In the genomic region with DNA sequence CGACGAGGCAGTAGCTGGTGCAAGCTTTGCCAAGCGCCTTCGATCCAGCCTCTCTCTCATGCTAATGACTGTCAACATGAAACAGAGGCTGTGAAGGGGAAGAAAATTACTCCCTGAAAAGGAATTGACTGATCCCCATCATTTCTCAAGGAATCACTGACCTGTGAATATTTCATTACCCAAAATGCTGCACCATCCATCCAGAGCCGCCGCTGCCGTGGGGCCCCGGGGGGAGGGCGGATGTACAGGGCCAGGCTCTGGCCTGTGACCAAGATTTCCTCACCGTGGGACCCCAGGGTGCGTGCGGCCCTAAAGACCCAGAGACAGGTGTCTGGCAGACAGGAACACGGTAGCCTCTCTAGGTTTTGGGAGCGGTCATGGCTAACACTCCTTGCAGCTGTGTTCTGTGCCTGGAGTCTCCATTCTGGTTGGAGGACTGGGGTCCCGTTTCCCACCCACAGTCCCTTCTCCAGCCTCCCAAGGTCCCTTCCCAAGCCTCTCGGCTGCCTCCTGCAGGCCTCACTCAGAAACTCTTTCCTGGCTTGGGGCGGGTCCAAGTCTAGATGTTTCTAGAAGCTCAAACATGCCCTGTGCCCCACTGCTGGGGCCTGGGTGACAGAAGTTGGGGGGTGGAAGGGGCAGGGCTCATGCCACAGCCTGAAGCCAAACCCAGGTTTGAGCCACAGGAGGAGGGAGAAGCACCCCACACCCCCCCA, we compare ENCODE assay signal across 31 cellular contexts.
DNase-seq lines count a peak whose midpoint lies in the region; ATAC-seq, FAIRE-seq and TF ChIP-seq lines count a peak whose summit lies in the region.
"Had no signal": no experiment of that assay in that cellular context is flagged by ENCODE, and none has a peak within 500 bp of the region (broad histone marks: within the 10 kb centered on the region; RNA-seq: fewer than 3 reads in every experiment).

No MANE protein-coding gene starts in this region.

- no peak for TF ChIP-seq EP300 in K562 (IDR thresholded peaks at IDR 0.05; ENCODE audit: low read length)

- H3K27ac ChIP-seq in K562 (ENCODE audit: extremely low read depth, low read depth, low read length) (no peak overlapping the region), GM23338 (ENCODE audit: low read depth) (no peak overlapping the region)
- H3K27ac ChIP-seq: ascending aorta, colonic mucosa, psoas muscle, RWPE1, SJSA1, transverse colon had no signal

- no peak overlapping the region for H3K9ac ChIP-seq in K562 (ENCODE audit: insufficient read depth in 1 of 2, low read depth in 2 of 2, low read length in 2 of 2)

- H3K9me2 ChIP-seq in GM23338 (ENCODE audit: insufficient read depth), result no peaks in the 10 kb centered on the region

- DNase-seq in DMS79 treated with DMSO at 0.1 percent for 48 hours (lab: John Stamatoyannopoulos, UW) (peak; percentile 6), DMS79 (lab: John Stamatoyannopoulos, UW) (no peak), HFFc6 (no peak), K562 (ENCODE audit: extremely low read depth in 1 of 4, low spot score in 3 of 4) (peak in 1 of 4 experiments; percentile 9), retinal pigment epithelial cell (ENCODE audit: low read depth) (no peak), GM23338 (ENCODE audit: low spot score) (no peak)
- no peak for DNase-seq in stimulated activated CD4-positive, alpha-beta T cell treated with anti-CD3 and anti-CD28 coated beads, Interleukin-12 subunit alpha, Interleukin-12 subunit beta, amount 100 ng/mL, for 4 hours
- DNase-seq: 8988T; activated B cell treated with CpG ODN at 0.5 μM for 24 hours; activated CD4-positive, alpha-beta T cell treated with anti-CD3 and anti-CD28 coated beads, Interleukin-2, amount 50 U/mL, for 4 hours; activated CD8-positive, alpha-beta memory T cell treated with anti-CD3 and anti-CD28 coated beads, Interleukin-2, amount 10 ng/mL, durations not matched to agents 7 days and 5 days; activated gamma-delta T cell; activated naive CD8-positive, alpha-beta T cell treated with anti-CD3 and anti-CD28 coated beads for 36 hours; activated T-cell treated with anti-CD3 and anti-CD28 coated beads, Interleukin-2, amount 50 U/mL, for 4 hours; colonic mucosa; DMS153; effector CD4-positive, alpha-beta T cell; hypothalamus; mucosa of descending colon; natural killer cell; NCI-H1436; NCI-H774; OCI-M1; psoas muscle; stimulated activated CD4-positive, alpha-beta T cell treated with anti-CD3 and anti-CD28 coated beads, Interleukin-15, amount 100 ng/mL, for 24 hours; transverse colon had no signal

- no peaks in the 10 kb centered on the region for H3F3A ChIP-seq in GM23338 (replicated peaks; ENCODE audit: low read depth)

- peaks cover 8% of the 10 kb centered on the region for H4K20me1 ChIP-seq in K562 (replicated peaks; ENCODE audit: control insufficient read depth, insufficient read depth, low read length)
- no peaks in the 10 kb centered on the region for H4K20me1 ChIP-seq in GM23338 (replicated peaks; ENCODE audit: insufficient read depth)

- TF ChIP-seq CTCF in HFFc6 (IDR thresholded peaks at IDR 0.05) (peak; percentile 29), K562 (IDR thresholded peaks at IDR 0.05 in 2 of 3, conservative IDR thresholded peaks at IDR 0.05 in 1 of 3; ENCODE audit: insufficient read depth in 2 of 3, low read depth in 1 of 3, low read length in 3 of 3) (peak; percentile 41 to 58 (median 44); a peak in 5 of 6 replicates), retinal pigment epithelial cell (conservative IDR thresholded peaks at IDR 0.05; ENCODE audit: low read depth, low read length) (peak; percentile 12), GM23338 (conservative IDR thresholded peaks at IDR 0.05; ENCODE audit: low read depth in 2 of 2) (peak in 1 of 2 experiments; percentile 16; a peak in 1 of 4 replicates)

- intact Hi-C loops in K562 (cut with micrococcal nuclease), result no loop called here

- H3K4me2 ChIP-seq in K562 (ENCODE audit: insufficient read depth, low read length), result no peak overlapping the region
- H3K4me2 ChIP-seq in GM23338, result no peak overlapping the region

- ATAC-seq in K562, result peak; percentile 59; the same call in 2 of the 3 replicates
- no peak for ATAC-seq in GM19455 (IDR thresholded peaks at IDR 0.05; ENCODE audit: unreplicated experiment)
- no peak for ATAC-seq in GM23338
- ATAC-seq: activated CD8-positive, alpha-beta memory T cell treated with anti-CD3 and anti-CD28 coated beads, Interleukin-2, amount 10 ng/mL, durations not matched to agents 7 days and 5 days; activated T-cell treated with anti-CD3 and anti-CD28 coated beads, Interleukin-2, amount 50 U/mL, for 4 hours; mucosa of descending colon; natural killer cell; psoas muscle; stimulated activated effector memory CD8-positive, alpha-beta T cell treated with anti-CD3 and anti-CD28 coated beads, Interleukin-12 subunit alpha, Interleukin-12 subunit beta, amount 100 ng/mL, for 72 hours had no signal

- no TSS peak for BruUV-seq in K562 (replicated peaks; lab: Mats Ljungman, UMichigan)

- H3K9me3 ChIP-seq in K562 (replicated peaks; ENCODE audit: control insufficient read depth, insufficient read depth, low read depth, low read length), result no peaks in the 10 kb centered on the region
- H3K9me3 ChIP-seq: ascending aorta, colonic mucosa, mucosa of descending colon, psoas muscle, transverse colon had no signal

- TF ChIP-seq RAD21 in K562 (CRISPR knock-in tag; conservative IDR thresholded peaks at IDR 0.05 in 1 of 2, IDR thresholded peaks at IDR 0.05 in 1 of 2), result no peak; a peak in 1 of 4 replicates

- H3K4me3 ChIP-seq in K562 (no peak overlapping the region), retinal pigment epithelial cell (ENCODE audit: low read length) (no peak overlapping the region), GM23338 (no peak overlapping the region)
- H3K4me3 ChIP-seq: ascending aorta, colonic mucosa, mucosa of descending colon, psoas muscle, SJSA1, transverse colon had no signal

- H3K36me3 Mint-ChIP-seq in HFFc6 (ENCODE audit: low read depth) (no peaks in the 10 kb centered on the region), GM23338 (ENCODE audit: low read depth) (no peaks in the 10 kb centered on the region; the same call in 2 of the 3 replicates)
- H3K36me3 Mint-ChIP-seq: activated CD8-positive, alpha-beta memory T cell treated with anti-CD3 and anti-CD28 coated beads, Interleukin-2, amount 10 ng/mL, durations not matched to agents 7 days and 5 days; activated naive CD8-positive, alpha-beta T cell treated with anti-CD3 and anti-CD28 coated beads for 36 hours; natural killer cell; stimulated activated effector memory CD8-positive, alpha-beta T cell treated with anti-CD3 and anti-CD28 coated beads, Interleukin-12 subunit alpha, Interleukin-12 subunit beta, amount 100 ng/mL, for 72 hours had no signal

- in situ Hi-C loops in K562 (cut with MboI), result no loop called here

- no peaks in the 10 kb centered on the region for H3K79me2 ChIP-seq in K562 (ENCODE audit: control insufficient read depth, insufficient read depth, low read length)
- no peaks in the 10 kb centered on the region for H3K79me2 ChIP-seq in GM23338 (replicated peaks; ENCODE audit: insufficient read depth)

- H3K36me3 ChIP-seq in K562 (ENCODE audit: control insufficient read depth, insufficient read depth, low read length) (no peaks in the 10 kb centered on the region), GM23338 (ENCODE audit: insufficient read depth) (no peaks in the 10 kb centered on the region)
- H3K36me3 ChIP-seq: ascending aorta, colonic mucosa, SJSA1, transverse colon had no signal

- H3K27me3 Mint-ChIP-seq in HFFc6 (ENCODE audit: insufficient read depth) (peaks cover 16% of the 10 kb centered on the region), GM23338 (ENCODE audit: insufficient read depth, low read depth, poor library complexity) (peaks cover 4% of the 10 kb centered on the region)
- H3K27me3 Mint-ChIP-seq: activated CD8-positive, alpha-beta memory T cell treated with anti-CD3 and anti-CD28 coated beads, Interleukin-2, amount 10 ng/mL, durations not matched to agents 7 days and 5 days had no signal

- H3K4me3 Mint-ChIP-seq in HFFc6 (no peak overlapping the region), GM23338 (no peak overlapping the region)
- H3K4me3 Mint-ChIP-seq: activated B cell treated with CpG ODN at 0.5 μM for 24 hours; activated CD8-positive, alpha-beta memory T cell treated with anti-CD3 and anti-CD28 coated beads, Interleukin-2, amount 10 ng/mL, durations not matched to agents 7 days and 5 days; activated naive CD8-positive, alpha-beta T cell treated with anti-CD3 and anti-CD28 coated beads for 36 hours; activated T-cell treated with anti-CD3 and anti-CD28 coated beads, Interleukin-2, amount 50 U/mL, for 4 hours; natural killer cell; stimulated activated effector memory CD8-positive, alpha-beta T cell treated with anti-CD3 and anti-CD28 coated beads, Interleukin-12 subunit alpha, Interleukin-12 subunit beta, amount 100 ng/mL, for 72 hours had no signal

- POLR2A ChIA-PET in K562 (lab: Yijun Ruan, JAX), result interaction anchor here (0.6 to 0.7 kb wide), 2 partner anchors 148 to 171 kb away, joined by 3 read pairs; no protein-coding TSS in a partner anchor

- no peak for TF ChIP-seq POLR2A in K562 (conservative IDR thresholded peaks at IDR 0.05)

- H3K4me1 Mint-ChIP-seq in HFFc6 (ENCODE audit: low read depth) (no peaks in the 10 kb centered on the region), GM23338 (peaks cover 14% of the 10 kb centered on the region)
- H3K4me1 Mint-ChIP-seq: activated B cell treated with CpG ODN at 0.5 μM for 24 hours; activated CD8-positive, alpha-beta memory T cell treated with anti-CD3 and anti-CD28 coated beads, Interleukin-2, amount 10 ng/mL, durations not matched to agents 7 days and 5 days; activated naive CD8-positive, alpha-beta T cell treated with anti-CD3 and anti-CD28 coated beads for 36 hours; stimulated activated effector memory CD8-positive, alpha-beta T cell treated with anti-CD3 and anti-CD28 coated beads, Interleukin-12 subunit alpha, Interleukin-12 subunit beta, amount 100 ng/mL, for 72 hours had no signal

- H3K9me1 ChIP-seq in K562 (ENCODE audit: control insufficient read depth, insufficient read depth, low read length), result no peaks in the 10 kb centered on the region

- WGBS in K562 (ENCODE audit: insufficient coverage, low coverage, missing lambda C conversion rate), result under 1% methylated on average over 17 of the region's 17 CpGs

- H3K27ac Mint-ChIP-seq in HFFc6 (no peak overlapping the region), GM23338 (no peak overlapping the region)
- H3K27ac Mint-ChIP-seq: activated B cell treated with CpG ODN at 0.5 μM for 24 hours; activated CD8-positive, alpha-beta memory T cell treated with anti-CD3 and anti-CD28 coated beads, Interleukin-2, amount 10 ng/mL, durations not matched to agents 7 days and 5 days; activated naive CD8-positive, alpha-beta T cell treated with anti-CD3 and anti-CD28 coated beads for 36 hours; natural killer cell; stimulated activated effector memory CD8-positive, alpha-beta T cell treated with anti-CD3 and anti-CD28 coated beads, Interleukin-12 subunit alpha, Interleukin-12 subunit beta, amount 100 ng/mL, for 72 hours had no signal

- CTCF ChIA-PET in K562 (lab: Yijun Ruan, JAX; ENCODE audit: low intra/inter-chr PET ratio), result interaction anchor here (0.6 kb wide), 1 partner anchor 125 kb away, joined by 3 read pairs; no protein-coding TSS in a partner anchor

- no peaks in the 10 kb centered on the region for H3K9me3 Mint-ChIP-seq in HFFc6
- H3K9me3 Mint-ChIP-seq in GM23338, result no peaks in the 10 kb centered on the region
- H3K9me3 Mint-ChIP-seq: activated B cell treated with CpG ODN at 0.5 μM for 24 hours; activated naive CD8-positive, alpha-beta T cell treated with anti-CD3 and anti-CD28 coated beads for 36 hours; activated T-cell treated with anti-CD3 and anti-CD28 coated beads, Interleukin-2, amount 50 U/mL, for 4 hours; natural killer cell; stimulated activated effector memory CD8-positive, alpha-beta T cell treated with anti-CD3 and anti-CD28 coated beads, Interleukin-12 subunit alpha, Interleukin-12 subunit beta, amount 100 ng/mL, for 72 hours had no signal

- H3K4me1 ChIP-seq in K562 (replicated peaks in 1 of 2; ENCODE audit: control insufficient read depth in 2 of 2, insufficient read depth in 2 of 2, low read length in 2 of 2) (peaks cover 0 to 6% of the 10 kb centered on the region in 2 experiments; a peak in 2 of 5 replicates), GM23338 (ENCODE audit: insufficient read depth) (peaks cover 4% of the 10 kb centered on the region; the same call in 1 of the 2 replicates)
- H3K4me1 ChIP-seq: ascending aorta, colonic mucosa, psoas muscle, SJSA1, transverse colon had no signal

- H3K27me3 ChIP-seq in K562 (ENCODE audit: control insufficient read depth in 2 of 2, insufficient read depth in 2 of 2, low read length in 2 of 2) (peaks cover 0 to 34% of the 10 kb centered on the region in 2 experiments; a peak in 2 of 5 replicates), GM23338 (ENCODE audit: insufficient read depth) (no peaks in the 10 kb centered on the region)
- H3K27me3 ChIP-seq: ascending aorta, colonic mucosa had no signal

- peak; percentile 26 for FAIRE-seq in K562 (lab: Jason Lieb, UNC)

- no peak overlapping the region for H2AFZ ChIP-seq in K562 (ENCODE audit: low read depth, low read length)
- H2AFZ ChIP-seq in GM23338, result no peak overlapping the region
